Comparison of ENCODE assay signal across 1 cellular context in the genomic region with DNA sequence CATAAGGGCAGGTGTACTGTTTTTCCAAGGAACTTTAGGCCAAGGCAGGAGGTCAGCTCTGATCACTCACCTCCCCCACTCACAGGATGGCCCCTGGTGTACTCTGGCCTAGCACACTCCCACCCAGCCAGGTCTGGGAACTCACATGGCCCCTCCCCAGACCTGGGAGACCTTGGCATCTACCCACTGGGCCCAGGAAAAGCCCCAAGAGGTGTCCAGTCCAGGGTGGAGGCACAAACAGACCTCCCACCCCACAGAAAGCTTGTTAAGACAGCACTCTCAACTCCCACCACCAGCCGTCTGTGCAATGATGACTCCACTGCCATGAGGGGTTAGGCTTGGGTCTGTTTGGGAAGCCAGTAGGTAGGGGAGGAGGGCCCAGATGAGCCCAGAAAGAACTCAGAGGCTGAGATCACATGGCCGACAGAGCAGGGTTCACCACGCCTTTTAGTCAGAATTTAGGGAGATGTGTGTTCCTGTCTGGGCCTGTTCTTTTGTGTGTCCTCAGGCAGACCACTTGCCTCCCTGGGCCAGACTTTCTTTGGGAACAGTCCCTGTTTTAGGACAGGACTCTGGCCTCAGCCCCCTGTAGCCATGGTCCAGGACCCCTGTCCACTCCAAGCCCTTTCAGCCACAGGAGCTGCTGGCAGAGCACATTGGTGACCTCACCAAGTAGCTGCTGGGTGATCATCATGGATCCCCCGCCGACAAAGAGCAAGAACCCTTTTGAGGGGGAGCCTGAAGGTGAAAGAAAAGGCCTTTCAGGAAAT.
TF ChIP-seq lines count a peak whose summit lies in the region.

No MANE protein-coding gene starts in this region.

TF ChIP-seq in IMR-90, 13 proteins besides CTCF, POLR2A, EP300 and RAD21:
- TF ChIP-seq FOS (IDR thresholded peaks at IDR 0.05; ENCODE audit: low read depth, low read length) = no peak
